Comparison of ENCODE assay signal across 9 cellular contexts in genomic region chr2:19933351-19933981, GRCh38. TPM values are rescaled to one million over a fixed set of nuclear protein-coding genes. Genes with fewer than 3 reads are reported as not detected.
DNase-seq lines count a peak whose midpoint lies in the region; ATAC-seq and TF ChIP-seq lines count a peak whose summit lies in the region.
"Had no signal": no experiment of that assay in that cellular context is flagged by ENCODE, and none has a peak within 500 bp of the region (broad histone marks: within the 10 kb centered on the region; RNA-seq: fewer than 3 reads in every experiment).

No MANE protein-coding gene starts in this region.

- DNase-seq in COLO829 (ENCODE audit: low spot score) (peak; percentile 53), NCI-H226 (peak; percentile 22), foreskin keratinocyte (peak; percentile 69 to 82), adrenal gland (no peak), hypothalamus (lab: John Stamatoyannopoulos, UW) (no peak)
- DNase-seq in natural killer cell treated with Interleukin-12 subunit alpha and Interleukin-12 subunit beta and Interleukin-15 and Interleukin-18, amount 100 ng/mL, for 72 hours (ENCODE audit: low spot score): no peak
- no peak for DNase-seq in activated effector memory CD4-positive, alpha-beta T cell treated with Interleukin-2 at 50 U/mL for 16 hours
- DNase-seq: NK-92 treated with Interleukin-12 subunit alpha and Interleukin-12 subunit beta, amount 100 ng/mL, for 24 hours had no signal

- H3K27me3 Mint-ChIP-seq in natural killer cell treated with Interleukin-12 subunit alpha and Interleukin-12 subunit beta and Interleukin-15 and Interleukin-18, amount 100 ng/mL, for 72 hours: no peaks in the 10 kb centered on the region

- no peak for TF ChIP-seq POLR2A in adrenal gland (IDR thresholded peaks at IDR 0.05)

- ATAC-seq in GM21723 (IDR thresholded peaks at IDR 0.05; ENCODE audit: unreplicated experiment): peak; percentile 80
- ATAC-seq in foreskin keratinocyte: peak; percentile 73
- no peak for ATAC-seq in natural killer cell treated with Interleukin-12 subunit alpha and Interleukin-12 subunit beta and Interleukin-15 and Interleukin-18, amount 100 ng/mL, for 72 hours

- peak; percentile 5 for TF ChIP-seq CTCF in foreskin keratinocyte (conservative IDR thresholded peaks at IDR 0.05)
- no peak for TF ChIP-seq CTCF in adrenal gland (IDR thresholded peaks at IDR 0.05)

- H3K27me3 ChIP-seq in foreskin keratinocyte: no peaks in the 10 kb centered on the region
- H3K27me3 ChIP-seq in adrenal gland: no peaks in the 10 kb centered on the region

- peaks cover 0 to 4% (median 0%) of the 10 kb centered on the region in 3 donors for H3K9me3 ChIP-seq in adrenal gland (replicated peaks in 1 of 3)

- H3K4me1 ChIP-seq in foreskin keratinocyte: peaks cover 22% of the 10 kb centered on the region
- no peaks in the 10 kb centered on the region for H3K4me1 ChIP-seq in adrenal gland (replicated peaks in 1 of 2)

- peaks cover 0 to 21% of the 10 kb centered on the region in 2 donors for H3K36me3 ChIP-seq in adrenal gland (replicated peaks in 1 of 2)

- H3K9me3 Mint-ChIP-seq in natural killer cell treated with Interleukin-12 subunit alpha and Interleukin-12 subunit beta and Interleukin-15 and Interleukin-18, amount 100 ng/mL, for 72 hours: no peaks in the 10 kb centered on the region

- peak overlapping the region; percentile 63 for H3K27ac ChIP-seq in foreskin keratinocyte
- H3K27ac ChIP-seq in adrenal gland: no peak overlapping the region

- H3K36me3 Mint-ChIP-seq in natural killer cell treated with Interleukin-12 subunit alpha and Interleukin-12 subunit beta and Interleukin-15 and Interleukin-18, amount 100 ng/mL, for 72 hours: peaks cover 20% of the 10 kb centered on the region

- 56 to 68% (median 62%) methylated on average over 5 of the region's 5 CpGs for WGBS in adrenal gland, 4 donors

- H3K4me1 Mint-ChIP-seq in natural killer cell treated with Interleukin-12 subunit alpha and Interleukin-12 subunit beta and Interleukin-15 and Interleukin-18, amount 100 ng/mL, for 72 hours (ENCODE audit: low read depth in 2 of 2): no peaks in the 10 kb centered on the region

- intact Hi-C loops in adrenal gland (cut with DNase I): no loop called here

- no peak overlapping the region for H3K4me3 Mint-ChIP-seq in natural killer cell treated with Interleukin-12 subunit alpha and Interleukin-12 subunit beta and Interleukin-15 and Interleukin-18, amount 100 ng/mL, for 72 hours

- H3K27ac Mint-ChIP-seq in natural killer cell treated with Interleukin-12 subunit alpha and Interleukin-12 subunit beta and Interleukin-15 and Interleukin-18, amount 100 ng/mL, for 72 hours: no peak overlapping the region

- no peak overlapping the region for H3K4me3 ChIP-seq in adrenal gland

RNA-seq across cellular contexts. Expression of gene TTC32, which starts 31.7 kb away (rescaled TPM):
- 4.2 and 5.2 TPM in 2 replicates for total RNA-seq in foreskin keratinocyte
- polyA plus RNA-seq in foreskin keratinocyte: 2.8 and 5.2 TPM in 2 replicates
- 10 to 100 TPM; 14.8 to 17.8 TPM for total RNA-seq in natural killer cell treated with Interleukin-12 subunit alpha and Interleukin-12 subunit beta and Interleukin-15 and Interleukin-18, amount 100 ng/mL, for 72 hours
- 10 to 100 TPM in 3 of 8 donors, 1 to 10 TPM in 5; 2.1 to 21.7 (median 8.5) TPM for total RNA-seq in adrenal gland
- polyA plus RNA-seq in adrenal gland: 10 to 100 TPM; 10.0 to 43.9 (median 34.3) TPM

RNA-seq across cellular contexts. Expression of gene WDR35, which starts 56.4 kb away (rescaled TPM):
- total RNA-seq in foreskin keratinocyte (8.8 and 9.0 TPM in 2 replicates), adrenal gland (10 to 100 TPM in 4 of 8 donors, 1 to 10 TPM in 4; 5.0 to 14.4 (median 9.9) TPM)
- polyA plus RNA-seq in foreskin keratinocyte (1.9 and 2.6 TPM in 2 replicates), adrenal gland (10 to 100 TPM in 1 of 3 donors, 1 to 10 TPM in 2; 3.7 to 12.1 (median 5.4) TPM)
- total RNA-seq in natural killer cell treated with Interleukin-12 subunit alpha and Interleukin-12 subunit beta and Interleukin-15 and Interleukin-18, amount 100 ng/mL, for 72 hours: 10 to 100 TPM in 1 of 2 donors, 1 to 10 TPM in 1; 6.4 to 13.6 TPM

Comparison
In these comparisons a context has a peak if more than half of its experiments do, and no peak if none do; other contexts are left out.
1. DNase-seq: peak in COLO829 (single experiment), NCI-H226 (single experiment) and foreskin keratinocyte (2 of 2); none in natural killer cell treated with Interleukin-12 subunit alpha and Interleukin-12 subunit beta and Interleukin-15 and Interleukin-18, amount 100 ng/mL, for 72 hours (single experiment), activated effector memory CD4-positive, alpha-beta T cell treated with Interleukin-2 at 50 U/mL for 16 hours (single experiment), adrenal gland (0 of 7) and hypothalamus (0 of 51).
2. ATAC-seq: peak in GM21723 (single experiment) and foreskin keratinocyte (single experiment); none in natural killer cell treated with Interleukin-12 subunit alpha and Interleukin-12 subunit beta and Interleukin-15 and Interleukin-18, amount 100 ng/mL, for 72 hours (0 of 2).